11 cellular contexts compared by ENCODE assay signal in the genomic region with DNA sequence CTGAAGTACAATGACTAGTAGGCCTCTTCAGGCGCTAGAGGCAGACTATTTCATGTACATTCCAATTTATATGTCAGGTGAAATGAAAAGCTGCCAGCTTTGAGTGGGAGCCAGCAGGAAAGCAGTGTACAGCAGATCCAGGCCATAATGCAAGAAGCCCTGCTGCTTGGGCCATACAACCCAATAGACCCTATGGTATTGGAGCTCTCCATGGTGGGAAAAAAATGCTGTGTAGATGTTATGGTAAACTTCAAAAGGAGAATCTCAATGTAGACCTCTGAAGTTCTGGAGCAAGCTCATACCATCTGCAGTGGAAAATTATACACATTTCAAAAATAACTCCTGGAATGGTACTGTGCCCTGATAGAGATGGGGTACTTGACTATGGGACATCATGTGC.
"Had no signal": no experiment of that assay in that cellular context is flagged by ENCODE, and none has a peak within 500 bp of the region (broad histone marks: within the 10 kb centered on the region; RNA-seq: fewer than 3 reads in every experiment).

No MANE protein-coding gene starts in this region.

- H3K9ac ChIP-seq: KMS-11 had no signal

- FAIRE-seq: H1, H54, HepG2 had no signal

- H3K27ac Mint-ChIP-seq: GM23338, H9, HFFc6, IgD-negative memory B cell had no signal

- H3K4me3 Mint-ChIP-seq: GM23338, H9, HFFc6, IgD-negative memory B cell had no signal

- ATAC-seq: GM23338, HepG2 had no signal

- H3K4me2 ChIP-seq: GM23338, KMS-11 had no signal

- H3K27ac ChIP-seq: HL-60, KMS-11 had no signal

- H3K4me3 ChIP-seq: GM23338 had no signal

- H2AFZ ChIP-seq: GM23338 had no signal

- DNase-seq: H9, HCEC 1CT, HFFc6, KBM-7 had no signal

- H3K9me3 Mint-ChIP-seq: GM23338, H9, HFFc6 had no signal

- H3K36me3 Mint-ChIP-seq: IgD-negative memory B cell had no signal
